In genomic region chr10:80506189-80506575, GRCh38 we compare ENCODE assay signal across 1 cellular context.
TF ChIP-seq lines count a peak whose summit lies in the region.

No MANE protein-coding gene starts in this region.

TF ChIP-seq in endothelial cell of umbilical vein, 7 proteins besides CTCF, POLR2A, EP300 and RAD21:
- TF ChIP-seq POLR2AphosphoS5 (IDR thresholded peaks at IDR 0.05; ENCODE audit: insufficient read depth, low read depth, low read length) (peak; percentile 66), MYC (IDR thresholded peaks at IDR 0.05; ENCODE audit: low read depth, low read length) (no peak), MAX (IDR thresholded peaks at IDR 0.05; ENCODE audit: insufficient read depth, insufficient read length) (no peak), GATA2 (IDR thresholded peaks at IDR 0.05; ENCODE audit: insufficient read depth, insufficient read length, low read depth, low read length) (peak; percentile 96), FOS (IDR thresholded peaks at IDR 0.05; ENCODE audit: borderline replicate concordance, insufficient read depth, low read length) (peak; percentile 78), EZH2 (IDR thresholded peaks at IDR 0.05; ENCODE audit: borderline replicate concordance, low read depth, low read length, severe bottlenecking) (no peak), JUN (IDR thresholded peaks at IDR 0.05; ENCODE audit: borderline replicate concordance, insufficient read depth, insufficient read length, low read depth) (peak; percentile 76)
TF ChIP-seq in endothelial cell of umbilical vein: peak in this region for 4.
